11 cellular contexts compared by ENCODE assay signal in the genomic region with DNA sequence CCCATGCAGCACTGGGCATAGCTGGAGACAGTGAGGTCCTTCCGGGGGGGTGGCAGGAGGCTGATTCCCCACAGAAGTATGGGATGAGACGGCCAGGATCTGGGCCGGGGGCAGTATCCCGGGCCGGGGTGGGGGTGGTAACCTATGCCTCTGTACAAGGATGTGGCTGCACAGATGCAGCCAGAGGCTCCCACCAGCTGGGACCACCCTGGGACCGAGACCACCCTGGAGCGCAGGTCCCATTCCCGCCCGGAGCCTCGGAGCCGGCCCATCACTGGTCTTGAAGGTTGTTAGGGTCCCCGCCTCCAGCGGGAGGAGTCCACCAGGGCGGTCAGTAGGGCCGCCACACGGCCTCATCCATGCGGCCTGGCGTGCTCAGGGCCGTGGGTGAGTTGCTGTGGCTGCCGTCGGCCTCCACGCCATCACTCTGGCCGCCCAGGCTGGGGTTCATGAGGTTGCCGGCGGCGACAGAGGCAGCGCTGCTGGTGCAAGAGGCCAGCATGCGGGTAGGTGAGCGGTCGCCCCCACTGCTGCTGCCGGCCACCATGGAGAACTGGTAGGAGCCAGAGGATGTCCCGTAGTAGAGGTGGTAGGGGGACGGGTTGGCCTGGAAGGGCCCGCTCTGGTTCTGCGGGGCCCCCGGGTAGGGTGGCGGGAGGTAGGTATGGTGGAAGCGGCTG. TPM values are rescaled to one million over a fixed set of nuclear protein-coding genes. Genes with fewer than 3 reads are reported as not detected.
DNase-seq lines count a peak whose midpoint lies in the region; ATAC-seq lines count a peak whose summit lies in the region.
"Had no signal": no experiment of that assay in that cellular context is flagged by ENCODE, and none has a peak within 500 bp of the region (broad histone marks: within the 10 kb centered on the region; RNA-seq: fewer than 3 reads in every experiment).

No MANE protein-coding gene starts in this region.

- peak overlapping the region; percentile 48 for H3K27ac Mint-ChIP-seq in activated T-cell treated with anti-CD3 and anti-CD28 coated beads, Interleukin-2, amount 50 U/mL, for 72 hours
- peak overlapping the region; percentile 60 for H3K27ac Mint-ChIP-seq in memory B cell

- ATAC-seq in activated T-cell treated with anti-CD3 and anti-CD28 coated beads, Interleukin-2, amount 50 U/mL, for 72 hours (replicated peaks in 1 of 2), result no peak
- ATAC-seq in memory B cell (ENCODE audit: low read depth), result no peak
- ATAC-seq: K562 had no signal

- H3K4me3 Mint-ChIP-seq in activated T-cell treated with anti-CD3 and anti-CD28 coated beads, Interleukin-2, amount 50 U/mL, for 72 hours, result peak overlapping the region in 1 of 2 donors; percentile 15
- H3K4me3 Mint-ChIP-seq in memory B cell, result no peak overlapping the region

- H3K36me3 Mint-ChIP-seq in activated T-cell treated with anti-CD3 and anti-CD28 coated beads, Interleukin-2, amount 50 U/mL, for 72 hours (ENCODE audit: insufficient read depth in 2 of 2), result peaks cover 0 to 10% of the 10 kb centered on the region in 2 donors
- H3K36me3 Mint-ChIP-seq in memory B cell, result peaks cover 13% of the 10 kb centered on the region

- DNase-seq in stimulated activated CD4-positive, alpha-beta T cell treated with anti-CD3 and anti-CD28 coated beads, Interleukin-2, amount 100 ng/mL, for 24 hours, result peak; percentile 11 to 17
- no peak for DNase-seq in stimulated activated CD4-positive, alpha-beta T cell treated with anti-CD3 and anti-CD28 coated beads, Interleukin-2, amount 100 ng/mL, for 48 hours
- DNase-seq in activated T-cell treated with anti-CD3 and anti-CD28 coated beads, Interleukin-2, amount 50 U/mL, for 72 hours, result no peak
- no peak for DNase-seq in memory B cell (ENCODE audit: low spot score in 2 of 2)
- DNase-seq in glomerular visceral epithelial cell (ENCODE audit: extremely low spot score), result no peak
- DNase-seq in occipital lobe (lab: John Stamatoyannopoulos, UW), result no peak
- DNase-seq in superior temporal gyrus (ENCODE audit: extremely low spot score), result no peak
- no peak for DNase-seq in NCI-H748 treated with DMSO at 0.1 percent for 48 hours (lab: John Stamatoyannopoulos, UW)
- DNase-seq: NCI-H526 treated with DMSO at 0.1 percent for 48 hours had no signal

- no peaks in the 10 kb centered on the region for H3K27me3 Mint-ChIP-seq in activated T-cell treated with anti-CD3 and anti-CD28 coated beads, Interleukin-2, amount 50 U/mL, for 72 hours (ENCODE audit: low read depth)
- no peaks in the 10 kb centered on the region for H3K27me3 Mint-ChIP-seq in memory B cell

- peaks cover 43% of the 10 kb centered on the region for H3K4me1 Mint-ChIP-seq in activated T-cell treated with anti-CD3 and anti-CD28 coated beads, Interleukin-2, amount 50 U/mL, for 72 hours (ENCODE audit: low read depth)
- peaks cover 28% of the 10 kb centered on the region for H3K4me1 Mint-ChIP-seq in memory B cell

- no peaks in the 10 kb centered on the region for H3K9me3 Mint-ChIP-seq in activated T-cell treated with anti-CD3 and anti-CD28 coated beads, Interleukin-2, amount 50 U/mL, for 72 hours
- no peaks in the 10 kb centered on the region for H3K9me3 Mint-ChIP-seq in memory B cell

RNA-seq across cellular contexts. Expression of gene RUNX3, which starts 28.1 kb away (rescaled TPM):
- total RNA-seq in activated T-cell treated with anti-CD3 and anti-CD28 coated beads, Interleukin-2, amount 50 U/mL, for 72 hours, result 100 to 1,000 TPM; 254 to 298 TPM
- 0.16 TPM for total RNA-seq in occipital lobe
- total RNA-seq: endothelial cell of umbilical vein had no signal

Comparison
In these comparisons a context has a peak if more than half of its experiments do, and no peak if none do; other contexts are left out.
1. DNase-seq: peak in stimulated activated CD4-positive, alpha-beta T cell treated with anti-CD3 and anti-CD28 coated beads, Interleukin-2, amount 100 ng/mL, for 24 hours (2 of 2); none in stimulated activated CD4-positive, alpha-beta T cell treated with anti-CD3 and anti-CD28 coated beads, Interleukin-2, amount 100 ng/mL, for 48 hours (0 of 2), activated T-cell treated with anti-CD3 and anti-CD28 coated beads, Interleukin-2, amount 50 U/mL, for 72 hours (0 of 2), memory B cell (0 of 2), glomerular visceral epithelial cell (single experiment), occipital lobe (single experiment), superior temporal gyrus (single experiment) and NCI-H748 treated with DMSO at 0.1 percent for 48 hours (single experiment).
2. RNA of gene RUNX3, which starts 28.1 kb away (total RNA-seq): 254 to 298 TPM in activated T-cell treated with anti-CD3 and anti-CD28 coated beads, Interleukin-2, amount 50 U/mL, for 72 hours; 0.16 TPM in occipital lobe (single experiment); every median in the first group is over 100 times any median in the second.